8 cellular contexts compared by ENCODE assay signal in genomic region chr10:7327885-7328284, GRCh38.
"Had no signal": no experiment of that assay in that cellular context is flagged by ENCODE, and none has a peak within 500 bp of the region (broad histone marks: within the 10 kb centered on the region; RNA-seq: fewer than 3 reads in every experiment).

No MANE protein-coding gene starts in this region.

- H3K27ac ChIP-seq: HL-60, KMS-11 had no signal

- FAIRE-seq: HepG2, HTR-8/SVneo had no signal

- H3K4me3 ChIP-seq: K562 had no signal

- H3K4me2 ChIP-seq: KMS-11 had no signal

- ATAC-seq: HepG2, K562 had no signal

- H3K9ac ChIP-seq: KMS-11 had no signal

- DNase-seq: IMR-90, KBM-7, KG1 had no signal
